In genomic region chr2:133413863-133414262, GRCh38 we compare ENCODE assay signal across 24 cellular contexts.
DNase-seq lines count a peak whose midpoint lies in the region; ATAC-seq, FAIRE-seq and TF ChIP-seq lines count a peak whose summit lies in the region.
"Had no signal": no experiment of that assay in that cellular context is flagged by ENCODE, and none has a peak within 500 bp of the region (broad histone marks: within the 10 kb centered on the region; RNA-seq: fewer than 3 reads in every experiment).

No MANE protein-coding gene starts in this region.

- FAIRE-seq in keratinocyte (lab: Jason Lieb, UNC) = peak; percentile 43
- FAIRE-seq: A204.1, D721Med, G401.6, GM12891 had no signal

- H3K36me3 ChIP-seq in keratinocyte (ENCODE audit: control insufficient read depth in 2 of 2, extremely low read depth in 1 of 2, insufficient read depth in 2 of 2, low read length in 2 of 2) (no peaks in the 10 kb centered on the region), Karpas-422 (ENCODE audit: insufficient read depth, low read length) (no peaks in the 10 kb centered on the region)
- H3K36me3 ChIP-seq: BE2C, BLaER1 had no signal

- dilution Hi-C loops in keratinocyte (cut with MboI; ENCODE audit: extremely low pct_ligation_motif_present, low sequenced_read_pairs) = no loop called here

- H3K9ac ChIP-seq in keratinocyte (ENCODE audit: control insufficient read depth, extremely low read depth, insufficient read depth, low read length) = no peak overlapping the region
- no peak overlapping the region for H3K9ac ChIP-seq in Karpas-422 (ENCODE audit: low read length)
- H3K9ac ChIP-seq: BLaER1 had no signal

- no peaks in the 10 kb centered on the region for H3K9me1 ChIP-seq in keratinocyte (ENCODE audit: control insufficient read depth, extremely low read depth, insufficient read depth, low read length)

- ATAC-seq in HG02852 (IDR thresholded peaks at IDR 0.05; ENCODE audit: unreplicated experiment) = no peak

- no peak overlapping the region for H3K27ac ChIP-seq in keratinocyte (ENCODE audit: control insufficient read depth, insufficient read depth, low read length)
- H3K27ac ChIP-seq in Karpas-422 (ENCODE audit: low read length) = no peak overlapping the region
- H3K27ac ChIP-seq: BLaER1 had no signal

- no peaks in the 10 kb centered on the region for H3K4me1 ChIP-seq in keratinocyte (ENCODE audit: control insufficient read depth, extremely low read depth, insufficient read depth, low read length)
- no peaks in the 10 kb centered on the region for H3K4me1 ChIP-seq in Karpas-422 (ENCODE audit: low read length)
- H3K4me1 ChIP-seq: BE2C, BLaER1 had no signal

- H4K20me1 ChIP-seq in keratinocyte (ENCODE audit: control insufficient read depth, extremely low read depth, insufficient read depth, low read length) = no peaks in the 10 kb centered on the region
- no peaks in the 10 kb centered on the region for H4K20me1 ChIP-seq in Karpas-422 (ENCODE audit: insufficient read depth, low read depth, low read length)
- H4K20me1 ChIP-seq: BLaER1 had no signal

- H3K27me3 ChIP-seq in keratinocyte (ENCODE audit: control insufficient read depth, extremely low read depth, insufficient read depth, low read length) = no peaks in the 10 kb centered on the region
- H3K27me3 ChIP-seq in Karpas-422 (ENCODE audit: low read length) = no peaks in the 10 kb centered on the region
- H3K27me3 ChIP-seq: BE2C, BLaER1 had no signal

- H3K4me3 ChIP-seq in keratinocyte (ENCODE audit: control insufficient read depth in 2 of 3, extremely low read depth in 1 of 3, insufficient read depth in 2 of 3, low read depth in 1 of 3, low read length in 3 of 3) (no peak overlapping the region), Karpas-422 (ENCODE audit: low read length) (no peak overlapping the region)
- H3K4me3 ChIP-seq: BLaER1 had no signal

- no peaks in the 10 kb centered on the region for H3K79me2 ChIP-seq in keratinocyte (ENCODE audit: control insufficient read depth, insufficient read depth, low read length)
- no peaks in the 10 kb centered on the region for H3K79me2 ChIP-seq in Karpas-422 (ENCODE audit: low read length)

- DNase-seq in COLO829 (ENCODE audit: low spot score) (peak; percentile 48), NCI-H2227 (lab: John Stamatoyannopoulos, UW; ENCODE audit: unreplicated experiment) (peak; percentile 49), RPMI7951 (ENCODE audit: low read depth) (peak; percentile 14), keratinocyte (ENCODE audit: low read depth, low spot score) (no peak), Karpas-422 (no peak), NCI-H345 treated with DMSO at 0.1 percent for 48 hours (lab: John Stamatoyannopoulos, UW; ENCODE audit: unreplicated experiment) (no peak)
- DNase-seq in activated CD4-positive, alpha-beta T cell treated with anti-CD3 and anti-CD28 coated beads for 48 hours = no peak
- DNase-seq: 8988T; ACHN; BE2C; C1 segment of cervical spinal cord; Caco-2; Calu3; CD4-positive, alpha-beta memory T cell; CD4-positive, CD25-positive, alpha-beta regulatory T cell; CD8-positive, alpha-beta memory T cell; DMS79 treated with DMSO at 0.1 percent for 48 hours; GF-D8 had no signal

- no peak for TF ChIP-seq CTCF in keratinocyte (optimal IDR thresholded peaks at IDR 0.05 in 1 of 3, IDR thresholded peaks at IDR 0.05 in 1 of 3, conservative IDR thresholded peaks at IDR 0.05 in 1 of 3; ENCODE audit: extremely low read depth in 1 of 3, insufficient read depth in 2 of 3, low read length in 3 of 3)

- no peaks in the 10 kb centered on the region for H3K9me2 ChIP-seq in Karpas-422 (replicated peaks; ENCODE audit: insufficient read depth, low read length)

- H3K4me2 ChIP-seq in keratinocyte (ENCODE audit: control insufficient read depth, extremely low read depth, insufficient read depth, low read depth, low read length) = no peak overlapping the region
- H3K4me2 ChIP-seq in Karpas-422 (ENCODE audit: low read depth, low read length, poor library complexity, severe bottlenecking) = no peak overlapping the region
- H3K4me2 ChIP-seq: BLaER1 had no signal

- H3K9me3 ChIP-seq in keratinocyte (ENCODE audit: control insufficient read depth, low read depth, low read length) (no peaks in the 10 kb centered on the region), Karpas-422 (ENCODE audit: low read length) (no peaks in the 10 kb centered on the region)
- H3K9me3 ChIP-seq: BE2C, BLaER1, Caco-2 had no signal

- no peak overlapping the region for H2AFZ ChIP-seq in keratinocyte (ENCODE audit: control insufficient read depth, low read length)
- H2AFZ ChIP-seq in Karpas-422 (ENCODE audit: low read length) = no peak overlapping the region

Comparison
In these comparisons a context has a peak if more than half of its experiments do, and no peak if none do; other contexts are left out.
1. DNase-seq: peak in COLO829 (single experiment), NCI-H2227 (single experiment) and RPMI7951 (single experiment); none in keratinocyte (single experiment), activated CD4-positive, alpha-beta T cell treated with anti-CD3 and anti-CD28 coated beads for 48 hours (single experiment), Karpas-422 (single experiment) and NCI-H345 treated with DMSO at 0.1 percent for 48 hours (single experiment).